1 cellular context compared by ENCODE assay signal in genomic region chr1:84506729-84507453, GRCh38.
A peak's percentile ranks its signal among the peaks of the same experiment; 100 is the strongest.
TF ChIP-seq lines count a peak whose summit lies in the region.

No MANE protein-coding gene starts in this region.

TF ChIP-seq in K562, 482 proteins besides CTCF, POLR2A, EP300 and RAD21 (continued from another document):
- TF ChIP-seq ZNF318 (IDR thresholded peaks at IDR 0.05; ENCODE audit: borderline replicate concordance in 1 of 2, low read depth in 1 of 2), result no peak
- no peak for TF ChIP-seq CREB3L1 (IDR thresholded peaks at IDR 0.05; ENCODE audit: borderline replicate concordance, low read depth)
- no peak for TF ChIP-seq NCOA4 (IDR thresholded peaks at IDR 0.05; ENCODE audit: partially characterized antibody)
- no peak for TF ChIP-seq HBP1 (CRISPR knock-in tag; IDR thresholded peaks at IDR 0.05)
- TF ChIP-seq ZNF75A (CRISPR knock-in tag; IDR thresholded peaks at IDR 0.05), result no peak
- no peak for TF ChIP-seq NFXL1 (CRISPR knock-in tag; IDR thresholded peaks at IDR 0.05)
- TF ChIP-seq IRF1 (CRISPR knock-in tag; IDR thresholded peaks at IDR 0.05; ENCODE audit: borderline replicate concordance), result no peak
- TF ChIP-seq DPF2 (IDR thresholded peaks at IDR 0.05), result 0 out of 2 replicates have a peak, but pooled peaks have one; percentile 8
- TF ChIP-seq MEF2A (IDR thresholded peaks at IDR 0.05; ENCODE audit: control insufficient read depth, low read depth, low read length), result no peak
- no peak for TF ChIP-seq ZNF232 (CRISPR knock-in tag; IDR thresholded peaks at IDR 0.05)
- no peak for TF ChIP-seq HMGXB4 (CRISPR knock-in tag; IDR thresholded peaks at IDR 0.05)
- no peak for TF ChIP-seq SMAD3 (CRISPR knock-in tag; conservative IDR thresholded peaks at IDR 0.05)
- TF ChIP-seq MITF (IDR thresholded peaks at IDR 0.05), result no peak
- TF ChIP-seq HDGF (IDR thresholded peaks at IDR 0.05), result no peak
- TF ChIP-seq HSF4 (CRISPR knock-in tag; IDR thresholded peaks at IDR 0.05; ENCODE audit: borderline replicate concordance), result no peak
- peak; percentile 0; the same call in 1 of the 2 replicates for TF ChIP-seq PHF8 (IDR thresholded peaks at IDR 0.05; ENCODE audit: borderline replicate concordance, low read length)
- no peak for TF ChIP-seq NR2F6 (CRISPR knock-in tag; IDR thresholded peaks at IDR 0.05)
- TF ChIP-seq SMARCB1 (IDR thresholded peaks at IDR 0.05; ENCODE audit: insufficient read length, low read depth), result no peak
- no peak for TF ChIP-seq CREBBP (IDR thresholded peaks at IDR 0.05; ENCODE audit: low read depth, low read length)
- peak; percentile 99 for TF ChIP-seq ZBTB5 (IDR thresholded peaks at IDR 0.05)
- TF ChIP-seq SAFB (IDR thresholded peaks at IDR 0.05; ENCODE audit: borderline replicate concordance, low read depth, low read length), result no peak
- TF ChIP-seq CTCFL (IDR thresholded peaks at IDR 0.05; ENCODE audit: borderline replicate concordance, insufficient read depth, low read depth, low read length, poor library complexity, severe bottlenecking), result no peak
- TF ChIP-seq CHD4 (IDR thresholded peaks at IDR 0.05; ENCODE audit: insufficient read depth, insufficient replicate concordance, low read depth, low read length, poor library complexity, severe bottlenecking), result no peak
- TF ChIP-seq CCNT2 (IDR thresholded peaks at IDR 0.05; ENCODE audit: borderline replicate concordance, extremely low read depth, insufficient read length, low read depth, low read length), result peak; percentile 87
- no peak for TF ChIP-seq ZNF212 (CRISPR knock-in tag; IDR thresholded peaks at IDR 0.05)
